ENCODE assay signal across 8 cellular contexts in genomic region chr5:39424751-39425524, GRCh38. TPM values are rescaled to one million over a fixed set of nuclear protein-coding genes. Genes with fewer than 3 reads are reported as not detected.
DNase-seq lines count a peak whose midpoint lies in the region; ATAC-seq and TF ChIP-seq lines count a peak whose summit lies in the region.

Gene DAB2, minus strand, starts transcription at chr5:39424980. Its CDS starts 30,660 bp downstream, at chr5:39394320.

- 2% methylated on average over 51 of the region's 51 CpGs for WGBS in urinary bladder

- peaks cover 1% of the 10 kb centered on the region for H3K4me1 ChIP-seq in urinary bladder (ENCODE audit: insufficient read depth)

- no peaks in the 10 kb centered on the region for H3K36me3 ChIP-seq in urinary bladder (ENCODE audit: insufficient read depth)

- intact Hi-C loops in left ventricle myocardium superior (cut with micrococcal nuclease), result loop anchor here (5.0 kb wide), 1 partner anchor 102 kb away; no protein-coding TSS in a partner anchor
- intact Hi-C loops in posterior cingulate gyrus (cut with DNase I), result loop anchor here (5.0 kb wide), 1 partner anchor 122 kb away; no protein-coding TSS in a partner anchor

- peak; percentile 78 for TF ChIP-seq CTCF in astrocyte of the cerebellum (IDR thresholded peaks at IDR 0.05; ENCODE audit: low read depth, low read length, missing control alignments)

- peak; percentile 80 for ATAC-seq in left ventricle myocardium superior
- ATAC-seq in HG02571 (IDR thresholded peaks at IDR 0.05; ENCODE audit: unreplicated experiment), result no peak

- DNase-seq in Caki2 (ENCODE audit: low read depth), result peak; percentile 86
- peak; percentile 93 for DNase-seq in HK-2 (ENCODE audit: unreplicated experiment)
- peak in 4 of 5 donors; percentile 5 to 32 (median 10) for DNase-seq in T-helper 1 cell
- peak; percentile 85 for DNase-seq in astrocyte of the cerebellum (ENCODE audit: low read depth)
- DNase-seq in left ventricle myocardium superior, result peak; percentile 89
- DNase-seq in posterior cingulate gyrus, result peak; percentile 32 to 92 (median 56)

- H3K27ac ChIP-seq in urinary bladder (ENCODE audit: low read depth), result peak within 1 kb of the TSS; percentile 59

- in situ Hi-C loops in Caki2 (cut with HindIII; ENCODE audit: low pct_unique_long_range_greater_than_20kb, low sequenced_read_pairs), result no loop called here
- in situ Hi-C loops in astrocyte of the cerebellum (cut with HindIII; ENCODE audit: low sequenced_read_pairs), result loop anchor here (5.0 kb wide), 2 partner anchors 57 to 117 kb away; no protein-coding TSS in a partner anchor

- peak within 1 kb of the TSS; percentile 87 for H3K4me3 ChIP-seq in astrocyte of the cerebellum (ENCODE audit: low read depth, low read length)
- H3K4me3 ChIP-seq in urinary bladder (ENCODE audit: low read depth, low read length), result peak within 1 kb of the TSS; percentile 64

RNA-seq across cellular contexts. Expression of gene DAB2, which starts in this region (rescaled TPM):
- 0.68 and 2.1 TPM in 2 replicates for total RNA-seq in Caki2 (2014; rRNA removed; shearing (Covaris generic); ENCODE audit: low replicate concordance)
- total RNA-seq in left ventricle myocardium superior, result 32.4 TPM
- 167 TPM for total RNA-seq in urinary bladder
- 21.4 TPM for polyA plus RNA-seq in urinary bladder

Comparison
In these comparisons a context has a peak if more than half of its experiments do, and no peak if none do; other contexts are left out.
1. RNA of gene DAB2 (total RNA-seq): 167 TPM in urinary bladder (single experiment) and 32.4 TPM in left ventricle myocardium superior (single experiment); 0.68 to 2.1 TPM in Caki2; every median in the first group is over 10 times any median in the second.
2. DNase-seq: peak in every context shown above with its lines; median percentile 93 in HK-2; 89 in left ventricle myocardium superior; 86 in Caki2; 85 in astrocyte of the cerebellum; 56 in posterior cingulate gyrus; 10 in T-helper 1 cell.